Comparison of ENCODE assay signal across 11 cellular contexts in genomic region chr20:58531657-58532056, GRCh38.
"Had no signal": no experiment of that assay in that cellular context is flagged by ENCODE, and none has a peak within 500 bp of the region (broad histone marks: within the 10 kb centered on the region; RNA-seq: fewer than 3 reads in every experiment).

No MANE protein-coding gene starts in this region.

- H3K4me1 ChIP-seq: HAP-1 had no signal

- H3K9ac ChIP-seq: GM23248 had no signal

- ATAC-seq: GM23338, HCT116 had no signal

- H2AFZ ChIP-seq: GM23248, GM23338 had no signal

- DNase-seq: GM23248, GOT3, H7, HCEC 1CT, HFFc6 had no signal

- H3K27ac Mint-ChIP-seq: GM23338, H9, HFFc6 had no signal

- H3K27ac ChIP-seq: GM23248 had no signal

- H3K4me2 ChIP-seq: GM23338 had no signal

- H3K4me3 ChIP-seq: GM23248, GM23338, HAP-1 had no signal

- H3K36me3 ChIP-seq: HAP-1 had no signal

- FAIRE-seq: H1, H54 had no signal
